Comparison of ENCODE assay signal across 21 cellular contexts in genomic region chr6:54157405-54157804, GRCh38. TPM values are rescaled to one million over a fixed set of nuclear protein-coding genes. Genes with fewer than 3 reads are reported as not detected.
"Had no signal": no experiment of that assay in that cellular context is flagged by ENCODE, and none has a peak within 500 bp of the region (broad histone marks: within the 10 kb centered on the region; RNA-seq: fewer than 3 reads in every experiment).

No MANE protein-coding gene starts in this region.

- FAIRE-seq: endometrium, kidney, pancreas had no signal

- H3K27me3 ChIP-seq: esophagus squamous epithelium, left lung, pancreas, sigmoid colon, spleen, testis, tibial artery, uterus had no signal

- DNase-seq: dermis blood vessel endothelial cell; effector memory CD8-positive, alpha-beta T cell; esophagus squamous epithelium; glutamatergic neuron; kidney; left lung; lower lobe of right lung; natural killer cell; pancreas; sigmoid colon; spleen; stimulated activated CD4-positive, alpha-beta T cell treated with anti-CD3 and anti-CD28 coated beads, Interleukin-4, amount 100 ng/mL, for 4 hours; stimulated activated naive CD8-positive, alpha-beta T cell treated with anti-CD3 and anti-CD28 coated beads, Interleukin-15, Interleukin-2, amounts not matched to agents 100 U/mL and 50 U/mL, for 24 hours; substantia nigra; testis; tibial artery; uterus had no signal

- H3K36me3 ChIP-seq: esophagus squamous epithelium, left lung, lower lobe of right lung, pancreas, sigmoid colon, spleen, tibial artery, uterus had no signal

- H3K27ac ChIP-seq: coronary artery, esophagus squamous epithelium, left lung, lower lobe of right lung, pancreas, sigmoid colon, spleen, testis, tibial artery, uterus had no signal

- ATAC-seq: effector memory CD8-positive, alpha-beta T cell; left lung; lower lobe of right lung; natural killer cell; pancreas; stimulated activated memory B cell treated with anti-CD40 and anti-IgM and Interleukin-4, amounts not matched to agents 10 μg/mL and 1 μg/mL and 100 μg/mL, for 72 hours; stimulated activated naive CD8-positive, alpha-beta T cell treated with anti-CD3 and anti-CD28 coated beads, Interleukin-15, Interleukin-2, amounts not matched to agents 100 U/mL and 50 U/mL, for 24 hours had no signal

- H3K9me3 ChIP-seq: esophagus squamous epithelium, left lung, lower lobe of right lung, pancreas, sigmoid colon, spleen, testis, tibial artery, uterus had no signal

- H3K4me3 ChIP-seq: coronary artery, esophagus squamous epithelium, left lung, lower lobe of right lung, pancreas, sigmoid colon, spleen, testis, tibial artery, uterus had no signal

- H3K4me1 ChIP-seq: esophagus squamous epithelium, left lung, lower lobe of right lung, pancreas, sigmoid colon, spleen, testis, uterus had no signal

RNA-seq across cellular contexts. Expression of gene MLIP, which starts 46.2 kb away (rescaled TPM):
- total RNA-seq: lower lobe of right lung, mononuclear cell, natural killer cell, uterus had no signal
